ENCODE assay signal across 10 cellular contexts in genomic region chr10:89515031-89515841, GRCh38. TPM values are rescaled to one million over a fixed set of nuclear protein-coding genes. Genes with fewer than 3 reads are reported as not detected.
DNase-seq lines count a peak whose midpoint lies in the region; ATAC-seq and TF ChIP-seq lines count a peak whose summit lies in the region.
"Had no signal": no experiment of that assay in that cellular context is flagged by ENCODE, and none has a peak within 500 bp of the region (broad histone marks: within the 10 kb centered on the region; RNA-seq: fewer than 3 reads in every experiment).

No MANE protein-coding gene starts in this region.

- H3K27me3 ChIP-seq in ascending aorta, result no peaks in the 10 kb centered on the region
- no peaks in the 10 kb centered on the region for H3K27me3 ChIP-seq in left ventricle myocardium inferior (ENCODE audit: low read depth)
- H3K27me3 ChIP-seq in Caco-2 (replicated peaks; ENCODE audit: control insufficient read depth, insufficient read depth, low read length), result no peaks in the 10 kb centered on the region

- no peak overlapping the region for H3K27ac Mint-ChIP-seq in activated T-cell treated with anti-CD3 and anti-CD28 coated beads, Interleukin-2, amount 50 U/mL, for 72 hours
- no peak overlapping the region for H3K27ac Mint-ChIP-seq in Caco-2 (ENCODE audit: unreplicated experiment)

- H3K9me3 Mint-ChIP-seq in activated T-cell treated with anti-CD3 and anti-CD28 coated beads, Interleukin-2, amount 50 U/mL, for 72 hours, result peaks cover 0 to 1% of the 10 kb centered on the region in 2 donors
- H3K9me3 Mint-ChIP-seq in Caco-2 (ENCODE audit: unreplicated experiment), result no peaks in the 10 kb centered on the region

- TF ChIP-seq CTCF in ascending aorta (IDR thresholded peaks at IDR 0.05) (no peak), left ventricle myocardium inferior (IDR thresholded peaks at IDR 0.05; ENCODE audit: borderline replicate concordance) (no peak), Caco-2 (IDR thresholded peaks at IDR 0.05; ENCODE audit: insufficient read depth in 1 of 2, low read depth in 1 of 2, low read length in 1 of 2, severe bottlenecking in 1 of 2, unreplicated experiment in 1 of 2) (no peak)

- peak; percentile 98 for DNase-seq in GM04503 (ENCODE audit: low read depth)
- DNase-seq in ascending aorta (ENCODE audit: low spot score in 2 of 2), result peak in 1 of 2 donors; percentile 81
- DNase-seq in left ventricle myocardium inferior, result no peak
- DNase-seq in skeletal muscle cell (ENCODE audit: low read depth), result peak; percentile 100
- no peak for DNase-seq in activated T-cell treated with anti-CD3 and anti-CD28 coated beads, Interleukin-2, amount 50 U/mL, for 72 hours
- no peak for DNase-seq in activated naive CD4-positive, alpha-beta T cell treated with Interleukin-2 at 50 U/mL for 16 hours
- no peak for DNase-seq in UCSD-AML1 (lab: John Stamatoyannopoulos, UW; ENCODE audit: unreplicated experiment)
- DNase-seq in Caco-2, result no peak
- DNase-seq: NCI-H1105 treated with DMSO at 0.1 percent for 48 hours had no signal

- no peak for ATAC-seq in activated T-cell treated with anti-CD3 and anti-CD28 coated beads, Interleukin-2, amount 50 U/mL, for 72 hours (replicated peaks in 1 of 2)

- peak overlapping the region in 1 of 2 donors; percentile 47 for H3K4me3 ChIP-seq in ascending aorta
- H3K4me3 ChIP-seq in left ventricle myocardium inferior, result peak overlapping the region; percentile 43
- H3K4me3 ChIP-seq in skeletal muscle cell (ENCODE audit: low read depth, low read length), result peak overlapping the region; percentile 16
- no peak overlapping the region for H3K4me3 ChIP-seq in Caco-2 (ENCODE audit: low read depth, low read length)
- H3K4me3 ChIP-seq: SK-N-MC had no signal

- H3K36me3 Mint-ChIP-seq in activated T-cell treated with anti-CD3 and anti-CD28 coated beads, Interleukin-2, amount 50 U/mL, for 72 hours (ENCODE audit: insufficient read depth in 2 of 2), result no peaks in the 10 kb centered on the region
- H3K36me3 Mint-ChIP-seq in Caco-2 (ENCODE audit: insufficient read depth, unreplicated experiment), result no peaks in the 10 kb centered on the region

- CTCF ChIA-PET in Caco-2 (lab: Charles Lee), result no interaction called here

- H3K27ac ChIP-seq in ascending aorta (peak overlapping the region; percentile 56 to 67), left ventricle myocardium inferior (replicated peaks) (peak overlapping the region; percentile 85)
- H3K27ac ChIP-seq: SK-N-MC had no signal

- no TSS peak for BruUV-seq in Caco-2 (replicated peaks; lab: Mats Ljungman, UMichigan)

- H3K4me1 Mint-ChIP-seq in activated T-cell treated with anti-CD3 and anti-CD28 coated beads, Interleukin-2, amount 50 U/mL, for 72 hours (ENCODE audit: low read depth), result no peaks in the 10 kb centered on the region
- H3K4me1 Mint-ChIP-seq in Caco-2 (ENCODE audit: low read depth, unreplicated experiment), result peaks cover 6% of the 10 kb centered on the region

- H3K36me3 ChIP-seq in ascending aorta (no peaks in the 10 kb centered on the region), left ventricle myocardium inferior (peaks cover 3% of the 10 kb centered on the region), Caco-2 (ENCODE audit: control insufficient read depth, insufficient read depth, low read length) (no peaks in the 10 kb centered on the region)

- H3K27me3 Mint-ChIP-seq in activated T-cell treated with anti-CD3 and anti-CD28 coated beads, Interleukin-2, amount 50 U/mL, for 72 hours (ENCODE audit: low read depth), result no peaks in the 10 kb centered on the region
- no peaks in the 10 kb centered on the region for H3K27me3 Mint-ChIP-seq in Caco-2 (ENCODE audit: insufficient read depth, unreplicated experiment)

- H3K9me3 ChIP-seq in ascending aorta, result no peaks in the 10 kb centered on the region
- peaks cover 10% of the 10 kb centered on the region for H3K9me3 ChIP-seq in left ventricle myocardium inferior (replicated peaks)
- H3K9me3 ChIP-seq in Caco-2, result no peaks in the 10 kb centered on the region

- H3K4me1 ChIP-seq in ascending aorta (peaks cover 0 to 25% of the 10 kb centered on the region in 2 donors), left ventricle myocardium inferior (peaks cover 45% of the 10 kb centered on the region), Caco-2 (no peaks in the 10 kb centered on the region)

- no peak overlapping the region for H3K4me3 Mint-ChIP-seq in activated T-cell treated with anti-CD3 and anti-CD28 coated beads, Interleukin-2, amount 50 U/mL, for 72 hours
- no peak overlapping the region for H3K4me3 Mint-ChIP-seq in Caco-2 (ENCODE audit: unreplicated experiment)

- POLR2A ChIA-PET in Caco-2 (lab: Charles Lee), result no interaction called here

- intact Hi-C loops in ascending aorta (cut with DNase I) (loop anchor here (2.0 kb wide), 1 partner anchor 32 kb away; no protein-coding TSS in a partner anchor), left ventricle myocardium inferior (cut with micrococcal nuclease) (no loop called here), Caco-2 (cut with micrococcal nuclease; ENCODE audit: unreplicated experiment) (no loop called here)

RNA-seq across cellular contexts. Expression of gene SLC16A12, which starts 20.2 kb away (rescaled TPM):
- total RNA-seq in ascending aorta (not detected), left ventricle myocardium inferior (2.0 TPM), Caco-2 (2022) (not detected in 2 replicates)
- not detected for total RNA-seq in activated T-cell treated with anti-CD3 and anti-CD28 coated beads, Interleukin-2, amount 50 U/mL, for 72 hours

Comparison
In these comparisons a context has a peak if more than half of its experiments do, and no peak if none do; other contexts are left out.
1. DNase-seq: peak in GM04503 (single experiment) and skeletal muscle cell (single experiment); none in left ventricle myocardium inferior (single experiment), activated T-cell treated with anti-CD3 and anti-CD28 coated beads, Interleukin-2, amount 50 U/mL, for 72 hours (0 of 2), activated naive CD4-positive, alpha-beta T cell treated with Interleukin-2 at 50 U/mL for 16 hours (single experiment), UCSD-AML1 (single experiment) and Caco-2 (0 of 2).